8 cellular contexts compared by ENCODE assay signal in genomic region chr11:125624756-125625213, GRCh38. TPM values are rescaled to one million over a fixed set of nuclear protein-coding genes. Genes with fewer than 3 reads are reported as not detected.
A peak's percentile ranks its signal among the peaks of the same experiment; 100 is the strongest.
DNase-seq lines count a peak whose midpoint lies in the region; ATAC-seq, FAIRE-seq and TF ChIP-seq lines count a peak whose summit lies in the region.

Gene CHEK1 (plus strand): TSS chr11:125625163. CDS start chr11:125626769, 1,606 bp downstream.

- peaks cover 4% of the 10 kb centered on the region for H3K27me3 Mint-ChIP-seq in CD4-positive, CD25-positive, alpha-beta regulatory T cell
- no peaks in the 10 kb centered on the region for H3K27me3 Mint-ChIP-seq in natural killer cell treated with Interleukin-12 subunit alpha and Interleukin-12 subunit beta and Interleukin-15 and Interleukin-18, amount 100 ng/mL, for 72 hours

- FAIRE-seq in GM19239 (lab: Jason Lieb, UNC) = no peak

- H3K9me3 Mint-ChIP-seq in CD4-positive, CD25-positive, alpha-beta regulatory T cell = no peaks in the 10 kb centered on the region
- no peaks in the 10 kb centered on the region for H3K9me3 Mint-ChIP-seq in natural killer cell treated with Interleukin-12 subunit alpha and Interleukin-12 subunit beta and Interleukin-15 and Interleukin-18, amount 100 ng/mL, for 72 hours

- H3K36me3 Mint-ChIP-seq in CD4-positive, CD25-positive, alpha-beta regulatory T cell = peaks cover 20% of the 10 kb centered on the region
- H3K36me3 Mint-ChIP-seq in natural killer cell treated with Interleukin-12 subunit alpha and Interleukin-12 subunit beta and Interleukin-15 and Interleukin-18, amount 100 ng/mL, for 72 hours = peaks cover 19% of the 10 kb centered on the region

- peak within 1 kb of the TSS; percentile 88 for H3K4me3 ChIP-seq in CD4-positive, CD25-positive, alpha-beta regulatory T cell (ENCODE audit: low read depth, low read length)
- H3K4me3 ChIP-seq in NB4 (ENCODE audit: low read depth, low read length) = peak within 1 kb of the TSS; percentile 91

- peak within 1 kb of the TSS; percentile 97 for H3K27ac ChIP-seq in CD4-positive, CD25-positive, alpha-beta regulatory T cell (ENCODE audit: insufficient read depth, low read length, poor library complexity, severe bottlenecking)

- H3K27me3 ChIP-seq in CD4-positive, CD25-positive, alpha-beta regulatory T cell (ENCODE audit: control insufficient read depth, insufficient read depth, low read length) = no peaks in the 10 kb centered on the region

- H3K4me1 Mint-ChIP-seq in CD4-positive, CD25-positive, alpha-beta regulatory T cell = peaks cover 15 to 31% (median 25%) of the 10 kb centered on the region in 4 donors
- H3K4me1 Mint-ChIP-seq in natural killer cell treated with Interleukin-12 subunit alpha and Interleukin-12 subunit beta and Interleukin-15 and Interleukin-18, amount 100 ng/mL, for 72 hours (ENCODE audit: low read depth in 2 of 2) = peaks cover 23 to 26% of the 10 kb centered on the region in 2 donors

- TF ChIP-seq POLR2A in NB4 (IDR thresholded peaks at IDR 0.05; ENCODE audit: extremely low read depth, insufficient read length) = no peak

- H3K4me3 Mint-ChIP-seq in CD4-positive, CD25-positive, alpha-beta regulatory T cell = peak within 1 kb of the TSS; percentile 93 to 100 (median 98)
- peak within 1 kb of the TSS; percentile 90 for H3K4me3 Mint-ChIP-seq in natural killer cell treated with Interleukin-12 subunit alpha and Interleukin-12 subunit beta and Interleukin-15 and Interleukin-18, amount 100 ng/mL, for 72 hours

- no peak for TF ChIP-seq CTCF in NB4 (IDR thresholded peaks at IDR 0.05; ENCODE audit: low read depth, low read length)

- DNase-seq in CD4-positive, CD25-positive, alpha-beta regulatory T cell = no peak
- DNase-seq in NB4 (ENCODE audit: low read depth) = peak; percentile 9
- DNase-seq in dermis microvascular lymphatic vessel endothelial cell (ENCODE audit: low read depth in 2 of 2) = no peak
- DNase-seq in natural killer cell treated with Interleukin-12 subunit alpha and Interleukin-12 subunit beta and Interleukin-15 and Interleukin-18, amount 100 ng/mL, for 72 hours (ENCODE audit: low spot score) = no peak
- DNase-seq in DMS114 treated with DMSO at 0.1 percent for 48 hours (lab: John Stamatoyannopoulos, UW; ENCODE audit: unreplicated experiment) = no peak
- DNase-seq in NCI-H524 treated with DMSO at 0.1 percent for 48 hours (lab: John Stamatoyannopoulos, UW) = no peak
- no peak for DNase-seq in NOMO-1 treated with dmso at 0.1 percent for 144 hours (lab: John Stamatoyannopoulos, UW; ENCODE audit: unreplicated experiment)
- DNase-seq in GM19239 (ENCODE audit: insufficient read length, low spot score) = no peak

- H3K4me1 ChIP-seq in CD4-positive, CD25-positive, alpha-beta regulatory T cell (ENCODE audit: control insufficient read depth, insufficient read depth, low read length, poor library complexity, severe bottlenecking) = peaks cover 18% of the 10 kb centered on the region

- no peak for ATAC-seq in CD4-positive, CD25-positive, alpha-beta regulatory T cell (ENCODE audit: low read depth in 2 of 2)
- no peak for ATAC-seq in natural killer cell treated with Interleukin-12 subunit alpha and Interleukin-12 subunit beta and Interleukin-15 and Interleukin-18, amount 100 ng/mL, for 72 hours

- no peaks in the 10 kb centered on the region for H3K9me3 ChIP-seq in CD4-positive, CD25-positive, alpha-beta regulatory T cell (ENCODE audit: control insufficient read depth in 2 of 2, low read length in 2 of 2)

- H3K27ac Mint-ChIP-seq in CD4-positive, CD25-positive, alpha-beta regulatory T cell = peak within 1 kb of the TSS; percentile 91 to 99 (median 92)
- peak within 1 kb of the TSS; percentile 97 for H3K27ac Mint-ChIP-seq in natural killer cell treated with Interleukin-12 subunit alpha and Interleukin-12 subunit beta and Interleukin-15 and Interleukin-18, amount 100 ng/mL, for 72 hours

- H3K36me3 ChIP-seq in CD4-positive, CD25-positive, alpha-beta regulatory T cell (ENCODE audit: control insufficient read depth, insufficient read depth, low read length) = peaks cover 21% of the 10 kb centered on the region

RNA-seq across cellular contexts. Expression of gene CHEK1, which starts in this region (rescaled TPM):
- 13.2 TPM for total RNA-seq in CD4-positive, CD25-positive, alpha-beta regulatory T cell
- 10 to 100 TPM in 1 of 4 donors, 1 to 10 TPM in 3; 4.4 to 12.7 (median 6.8) TPM for polyA plus RNA-seq in CD4-positive, CD25-positive, alpha-beta regulatory T cell
- total RNA-seq in dermis microvascular lymphatic vessel endothelial cell = 12.6 and 27.0 TPM in 2 replicates
- total RNA-seq in natural killer cell treated with Interleukin-12 subunit alpha and Interleukin-12 subunit beta and Interleukin-15 and Interleukin-18, amount 100 ng/mL, for 72 hours = 100 to 1,000 TPM in 1 of 2 donors, 10 to 100 TPM in 1; 74.7 to 111 TPM
